Comparison of ENCODE assay signal across 16 cellular contexts in the genomic region with DNA sequence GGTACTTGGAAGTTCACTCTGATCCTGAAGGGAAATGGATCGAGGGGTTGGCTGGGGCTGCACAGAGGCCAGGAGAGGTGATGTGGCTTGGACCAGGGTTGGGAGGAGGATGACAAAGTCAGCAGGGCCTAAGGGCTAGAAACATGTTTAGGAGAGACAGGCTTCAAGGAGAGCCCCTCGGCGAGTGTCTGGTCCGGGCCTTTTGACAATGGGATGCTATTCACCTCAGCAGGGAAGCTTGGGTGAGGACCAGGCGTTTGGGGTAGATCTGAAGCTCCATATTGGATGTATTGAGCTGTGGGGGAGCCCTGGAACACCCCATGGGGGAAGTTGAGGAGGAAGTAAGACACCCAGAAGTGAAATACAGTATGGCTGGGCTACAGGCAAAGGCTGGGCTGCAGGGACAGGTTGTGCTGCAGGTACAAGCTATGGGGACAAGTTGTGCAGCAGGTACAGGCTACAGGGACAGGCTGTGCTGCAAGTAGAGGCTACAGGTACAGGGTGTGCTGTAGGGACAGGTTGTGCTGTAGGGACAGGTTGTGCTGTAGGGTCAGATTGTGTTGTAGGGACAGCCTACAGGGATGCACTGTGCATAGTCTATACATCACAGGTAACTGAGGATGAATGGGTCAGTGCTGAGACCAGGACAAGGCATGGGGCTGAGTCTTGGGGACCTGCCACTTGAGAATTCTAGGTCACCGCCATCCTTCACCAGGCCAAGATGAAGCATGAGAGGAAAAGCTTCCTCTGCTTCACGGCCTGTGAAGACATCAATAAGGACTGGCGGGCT. TPM values are rescaled to one million over a fixed set of nuclear protein-coding genes. Genes with fewer than 3 reads are reported as not detected.
DNase-seq lines count a peak whose midpoint lies in the region; ATAC-seq and TF ChIP-seq lines count a peak whose summit lies in the region.
"Had no signal": no experiment of that assay in that cellular context is flagged by ENCODE, and none has a peak within 500 bp of the region (broad histone marks: within the 10 kb centered on the region; RNA-seq: fewer than 3 reads in every experiment).

No MANE protein-coding gene starts in this region.

- CTCF ChIA-PET in MCF 10A (lab: Yijun Ruan, JAX) (interaction anchor here (0.6 to 1.2 kb wide), 4 partner anchors 12 to 96 kb away, joined by 3 read pairs; no protein-coding TSS in a partner anchor), mammary epithelial cell (lab: Charles Lee; ENCODE audit: low non-redundant PET) (interaction anchor here (0.7 kb wide), 1 partner anchor 37 kb away, joined by 4 read pairs; no protein-coding TSS in a partner anchor)

- H2AFZ ChIP-seq in mammary epithelial cell (ENCODE audit: low read depth, low read length): no peak overlapping the region

- ATAC-seq in HG02759 (IDR thresholded peaks at IDR 0.05; ENCODE audit: unreplicated experiment) (no peak), GM21619 (IDR thresholded peaks at IDR 0.05; ENCODE audit: unreplicated experiment) (no peak), GM21390 (IDR thresholded peaks at IDR 0.05; ENCODE audit: unreplicated experiment) (no peak)

- H3K4me3 ChIP-seq in mammary epithelial cell (replicated peaks in 1 of 3; ENCODE audit: insufficient read depth in 1 of 3, low read depth in 2 of 3, low read length in 3 of 3): no peak overlapping the region
- H3K4me3 ChIP-seq: Peyer's patch had no signal

- H3K4me1 ChIP-seq in mammary epithelial cell (ENCODE audit: insufficient read depth, low read length): peaks cover 16% of the 10 kb centered on the region
- H3K4me1 ChIP-seq: Peyer's patch had no signal

- H3K4me1 Mint-ChIP-seq in MCF 10A (ENCODE audit: insufficient read depth, unreplicated experiment): peaks cover 24% of the 10 kb centered on the region
- no peaks in the 10 kb centered on the region for H3K4me1 Mint-ChIP-seq in endothelial cell (ENCODE audit: unreplicated experiment)
- H3K4me1 Mint-ChIP-seq in neural crest cell: no peaks in the 10 kb centered on the region

- no TSS peak for BruUV-seq in MCF 10A (replicated peaks; lab: Mats Ljungman, UMichigan)
- BruUV-seq in mammary epithelial cell (replicated peaks; lab: Mats Ljungman, UMichigan): no TSS peak

- H3K36me3 Mint-ChIP-seq in MCF 10A (ENCODE audit: insufficient read depth, unreplicated experiment) (peaks cover 6% of the 10 kb centered on the region), endothelial cell (ENCODE audit: low read depth, unreplicated experiment) (peaks cover 4% of the 10 kb centered on the region), neural crest cell (ENCODE audit: low read depth) (peaks cover 5% of the 10 kb centered on the region)

- no peaks in the 10 kb centered on the region for H3K36me3 ChIP-seq in mammary epithelial cell (ENCODE audit: insufficient read depth, low read length)
- H3K36me3 ChIP-seq: Peyer's patch had no signal

- H3K27ac Mint-ChIP-seq in MCF 10A (ENCODE audit: low read depth, unreplicated experiment): peak overlapping the region; percentile 88
- no peak overlapping the region for H3K27ac Mint-ChIP-seq in endothelial cell (ENCODE audit: unreplicated experiment)
- peak overlapping the region; percentile 35 for H3K27ac Mint-ChIP-seq in neural crest cell (ENCODE audit: unreplicated experiment)

- H3K27me3 ChIP-seq in mammary epithelial cell (ENCODE audit: insufficient read depth, low read length): no peaks in the 10 kb centered on the region
- H3K27me3 ChIP-seq: Peyer's patch had no signal

- POLR2A ChIA-PET in MCF 10A (lab: Yijun Ruan, JAX): interaction anchor here (0.6 to 1.2 kb wide), 4 partner anchors 13 to 546 kb away, joined by 3 to 5 read pairs (median 3); no protein-coding TSS in a partner anchor

- intact Hi-C loops in MCF 10A (cut with micrococcal nuclease): loop anchor here (2.0 kb wide), 1 partner anchor 15 kb away; no protein-coding TSS in a partner anchor
- intact Hi-C loops in mammary epithelial cell (cut with micrococcal nuclease): loop anchor here (2.0 kb wide), 1 partner anchor 15 kb away; no protein-coding TSS in a partner anchor

- DNase-seq in MCF 10A (ENCODE audit: unreplicated experiment) (no peak), mammary epithelial cell (no peak), endothelial cell (ENCODE audit: low spot score) (no peak), neural crest cell (ENCODE audit: low read depth, low spot score) (no peak), hypothalamus (lab: John Stamatoyannopoulos, UW) (no peak)
- DNase-seq: DMS153, Kasumi-1, NCI-H187 treated with DMSO at 0.1 percent for 48 hours, NCI-H2171, NCI-H774, Peyer's patch, SHP77 treated with DMSO at 0.1 percent for 48 hours had no signal

- dilution Hi-C loops in mammary epithelial cell (cut with HindIII; ENCODE audit: low sequenced_read_pairs): no loop called here

- H3K9me3 Mint-ChIP-seq in MCF 10A (ENCODE audit: unreplicated experiment): peaks cover 8% of the 10 kb centered on the region
- peaks cover 5% of the 10 kb centered on the region for H3K9me3 Mint-ChIP-seq in endothelial cell (ENCODE audit: unreplicated experiment)
- H3K9me3 Mint-ChIP-seq in neural crest cell: no peaks in the 10 kb centered on the region

- no peak overlapping the region for H3K9ac ChIP-seq in mammary epithelial cell (ENCODE audit: insufficient read depth, low read length)

- TF ChIP-seq CTCF in MCF 10A (IDR thresholded peaks at IDR 0.05; ENCODE audit: unreplicated experiment) (no peak), mammary epithelial cell (conservative IDR thresholded peaks at IDR 0.05 in 1 of 2, IDR thresholded peaks at IDR 0.05 in 1 of 2; ENCODE audit: extremely low read depth in 1 of 2, insufficient read depth in 1 of 2, low read depth in 1 of 2, low read length in 2 of 2) (no peak), endothelial cell (IDR thresholded peaks at IDR 0.05; ENCODE audit: unreplicated experiment) (no peak), neural crest cell (conservative IDR thresholded peaks at IDR 0.05) (no peak)

- no peak overlapping the region for H3K4me2 ChIP-seq in mammary epithelial cell (ENCODE audit: insufficient read depth, low read depth, low read length)

- H3K79me2 ChIP-seq in mammary epithelial cell (ENCODE audit: insufficient read depth, low read length): no peaks in the 10 kb centered on the region

- no peaks in the 10 kb centered on the region for H4K20me1 ChIP-seq in mammary epithelial cell (ENCODE audit: insufficient read depth, low read length)

- H3K27ac ChIP-seq in mammary epithelial cell (ENCODE audit: insufficient read depth, low read depth, low read length): no peak overlapping the region
- H3K27ac ChIP-seq: 22Rv1, Peyer's patch had no signal

- in situ Hi-C loops in mammary epithelial cell (cut with MboI; ENCODE audit: low sequenced_read_pairs in 2 of 2): no loop called here

- 96% methylated on average over 8 of the region's 8 CpGs for WGBS in mammary epithelial cell (ENCODE audit: low coverage, missing lambda C conversion rate)

- H3K27me3 Mint-ChIP-seq in MCF 10A (ENCODE audit: insufficient read depth, unreplicated experiment) (no peaks in the 10 kb centered on the region), endothelial cell (ENCODE audit: unreplicated experiment) (peaks cover 4% of the 10 kb centered on the region), neural crest cell (ENCODE audit: low read depth) (no peaks in the 10 kb centered on the region)

- no peak overlapping the region for H3K4me3 Mint-ChIP-seq in MCF 10A (ENCODE audit: unreplicated experiment)
- H3K4me3 Mint-ChIP-seq in endothelial cell (ENCODE audit: unreplicated experiment): peak overlapping the region; percentile 51
- H3K4me3 Mint-ChIP-seq in neural crest cell: no peak overlapping the region

- no peaks in the 10 kb centered on the region for H3K9me3 ChIP-seq in mammary epithelial cell (replicated peaks; ENCODE audit: insufficient read depth, low read length)
- H3K9me3 ChIP-seq: Peyer's patch had no signal

RNA-seq across cellular contexts. Expression of a gene that starts 22.7 kb away (rescaled TPM):
- total RNA-seq in MCF 10A (2022) (1.6 and 2.8 TPM in 2 replicates), mammary epithelial cell (1 to 10 TPM in 1 of 2 donors, under 1 TPM in 1; 0.67 to 3.3 TPM), endothelial cell (ENCODE audit: unreplicated experiment) (0.33 TPM), neural crest cell (0.23 and 0.45 TPM in 2 replicates)
- polyA plus RNA-seq in mammary epithelial cell: 1.8 TPM
- not detected for polyA minus RNA-seq in mammary epithelial cell

RNA-seq across cellular contexts. Expression of a gene that starts 47.3 kb away (rescaled TPM):
- total RNA-seq in MCF 10A (2022) (not detected in 2 replicates), mammary epithelial cell (not detected), endothelial cell (ENCODE audit: unreplicated experiment) (30.1 TPM), neural crest cell (2.8 and 4.0 TPM in 2 replicates)
- polyA plus RNA-seq in mammary epithelial cell: 0.01 TPM
- polyA minus RNA-seq in mammary epithelial cell: not detected
